25 cellular contexts compared by ENCODE assay signal in the genomic region with DNA sequence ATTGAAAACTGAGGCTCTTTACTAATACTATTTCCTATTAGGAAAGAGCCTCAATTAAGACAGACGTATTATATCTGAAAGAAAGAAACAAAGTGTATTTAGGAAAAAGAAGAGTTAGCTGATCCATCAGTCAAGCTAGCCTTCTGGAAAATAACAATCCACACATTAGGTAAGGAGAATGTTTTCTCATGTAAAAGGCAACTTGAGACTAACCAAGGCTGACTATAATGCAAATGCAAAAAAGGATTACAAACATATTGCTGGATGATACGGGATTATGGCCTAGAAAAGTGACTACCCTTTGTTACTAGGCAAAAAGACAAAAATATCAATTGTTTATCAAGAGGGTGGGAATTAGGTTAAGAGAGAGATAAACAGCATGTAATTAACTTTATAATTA.
"Had no signal": no experiment of that assay in that cellular context is flagged by ENCODE, and none has a peak within 500 bp of the region (broad histone marks: within the 10 kb centered on the region; RNA-seq: fewer than 3 reads in every experiment).

No MANE protein-coding gene starts in this region.

- H3K9me3 ChIP-seq: left ventricle myocardium inferior, ovary, right atrium auricular region, right lobe of liver, tibial nerve, uterus had no signal

- H3K4me1 Mint-ChIP-seq: mesothelial cell of epicardium; naive B cell; natural killer cell; nephron progenitor cell; stimulated activated memory B cell treated with anti-CD40 and anti-IgM and Interleukin-4, amounts not matched to agents 10 μg/mL and 1 μg/mL and 100 μg/mL, for 72 hours; stimulated activated naive CD8-positive, alpha-beta T cell treated with anti-CD3 and anti-CD28 coated beads, Interleukin-15, amount 100 ng/mL, for 72 hours had no signal

- DNase-seq: hypothalamus; islet precursor cell; left ventricle myocardium inferior; mesendoderm; naive B cell; natural killer cell; nephron progenitor cell; ovary; right lobe of liver; stimulated activated CD4-positive, alpha-beta T cell treated with anti-CD3 and anti-CD28 coated beads, Interleukin-1b, Interleukin-23, amount 100 ng/mL, for 48 hours; stimulated activated CD4-positive, alpha-beta T cell treated with anti-CD3 and anti-CD28 coated beads, Interleukin-2, amount 100 ng/mL, for 48 hours; stimulated activated CD4-positive, alpha-beta T cell treated with anti-CD3 and anti-CD28 coated beads, Interleukin-4, amount 100 ng/mL, for 4 hours; stimulated activated CD8-positive, alpha-beta memory T cell treated with anti-CD3 and anti-CD28 coated beads, Interleukin-4, amount 100 ng/mL, for 48 hours; stimulated activated naive CD4-positive, alpha-beta T cell treated with Interleukin-2 at 50 U/mL for 16 hours; stimulated activated naive CD8-positive, alpha-beta T cell treated with anti-CD3 and anti-CD28 coated beads, Interleukin-15, amount 100 ng/mL, for 72 hours; substantia nigra; uterus had no signal

- H3K27me3 Mint-ChIP-seq: progenitor cell of endocrine pancreas; stimulated activated naive CD8-positive, alpha-beta T cell treated with anti-CD3 and anti-CD28 coated beads, Interleukin-15, amount 100 ng/mL, for 72 hours; type B pancreatic cell had no signal

- H3K4me3 Mint-ChIP-seq: mesothelial cell of epicardium; naive B cell; natural killer cell; nephron progenitor cell; stimulated activated memory B cell treated with anti-CD40 and anti-IgM and Interleukin-4, amounts not matched to agents 10 μg/mL and 1 μg/mL and 100 μg/mL, for 72 hours; stimulated activated naive CD8-positive, alpha-beta T cell treated with anti-CD3 and anti-CD28 coated beads, Interleukin-15, amount 100 ng/mL, for 72 hours; type B pancreatic cell had no signal

- ATAC-seq: natural killer cell; right lobe of liver; stimulated activated memory B cell treated with anti-CD40 and anti-IgM and Interleukin-4, amounts not matched to agents 10 μg/mL and 1 μg/mL and 100 μg/mL, for 72 hours; stimulated activated naive CD8-positive, alpha-beta T cell treated with anti-CD3 and anti-CD28 coated beads, Interleukin-15, amount 100 ng/mL, for 72 hours had no signal

- H3K4me2 ChIP-seq: smooth muscle cell had no signal

- H3K27ac ChIP-seq: left ventricle myocardium inferior, ovary, right atrium auricular region, right lobe of liver, tibial nerve, uterus had no signal

- H3K27ac Mint-ChIP-seq: mesothelial cell of epicardium; naive B cell; natural killer cell; nephron progenitor cell; progenitor cell of endocrine pancreas; stimulated activated memory B cell treated with anti-CD40 and anti-IgM and Interleukin-4, amounts not matched to agents 10 μg/mL and 1 μg/mL and 100 μg/mL, for 72 hours; stimulated activated naive CD8-positive, alpha-beta T cell treated with anti-CD3 and anti-CD28 coated beads, Interleukin-15, amount 100 ng/mL, for 72 hours; type B pancreatic cell had no signal

- H3K4me1 ChIP-seq: left ventricle myocardium inferior, right atrium auricular region, right lobe of liver, tibial nerve, uterus had no signal

- H3K27me3 ChIP-seq: ovary, right atrium auricular region, right lobe of liver, tibial nerve, uterus had no signal

- H3K9me3 Mint-ChIP-seq: mesothelial cell of epicardium had no signal

- H3K36me3 Mint-ChIP-seq: mesothelial cell of epicardium; naive B cell; natural killer cell; stimulated activated memory B cell treated with anti-CD40 and anti-IgM and Interleukin-4, amounts not matched to agents 10 μg/mL and 1 μg/mL and 100 μg/mL, for 72 hours; type B pancreatic cell had no signal

- H3K4me3 ChIP-seq: left ventricle myocardium inferior, lung, ovary, right atrium auricular region, right lobe of liver, smooth muscle cell, tibial nerve, uterus had no signal

- H3K36me3 ChIP-seq: left ventricle myocardium inferior, ovary, right atrium auricular region, right lobe of liver, tibial nerve, uterus had no signal
